Comparison of ENCODE assay signal across 2 cellular contexts in genomic region chr17:66364508-66365203, GRCh38.
TF ChIP-seq lines count a peak whose summit lies in the region.

No MANE protein-coding gene starts in this region.

TF ChIP-seq in GM23338, 12 proteins besides CTCF, POLR2A, EP300 and RAD21 (continued from another document):
- TF ChIP-seq ZNF462 (CRISPR knock-in tag; IDR thresholded peaks at IDR 0.05) (no peak), JUNB (IDR thresholded peaks at IDR 0.05; ENCODE audit: unreplicated experiment) (no peak)

TF ChIP-seq in neural cell, 6 proteins besides CTCF, POLR2A, EP300 and RAD21 (continued from another document):
- TF ChIP-seq, protein P1, sequence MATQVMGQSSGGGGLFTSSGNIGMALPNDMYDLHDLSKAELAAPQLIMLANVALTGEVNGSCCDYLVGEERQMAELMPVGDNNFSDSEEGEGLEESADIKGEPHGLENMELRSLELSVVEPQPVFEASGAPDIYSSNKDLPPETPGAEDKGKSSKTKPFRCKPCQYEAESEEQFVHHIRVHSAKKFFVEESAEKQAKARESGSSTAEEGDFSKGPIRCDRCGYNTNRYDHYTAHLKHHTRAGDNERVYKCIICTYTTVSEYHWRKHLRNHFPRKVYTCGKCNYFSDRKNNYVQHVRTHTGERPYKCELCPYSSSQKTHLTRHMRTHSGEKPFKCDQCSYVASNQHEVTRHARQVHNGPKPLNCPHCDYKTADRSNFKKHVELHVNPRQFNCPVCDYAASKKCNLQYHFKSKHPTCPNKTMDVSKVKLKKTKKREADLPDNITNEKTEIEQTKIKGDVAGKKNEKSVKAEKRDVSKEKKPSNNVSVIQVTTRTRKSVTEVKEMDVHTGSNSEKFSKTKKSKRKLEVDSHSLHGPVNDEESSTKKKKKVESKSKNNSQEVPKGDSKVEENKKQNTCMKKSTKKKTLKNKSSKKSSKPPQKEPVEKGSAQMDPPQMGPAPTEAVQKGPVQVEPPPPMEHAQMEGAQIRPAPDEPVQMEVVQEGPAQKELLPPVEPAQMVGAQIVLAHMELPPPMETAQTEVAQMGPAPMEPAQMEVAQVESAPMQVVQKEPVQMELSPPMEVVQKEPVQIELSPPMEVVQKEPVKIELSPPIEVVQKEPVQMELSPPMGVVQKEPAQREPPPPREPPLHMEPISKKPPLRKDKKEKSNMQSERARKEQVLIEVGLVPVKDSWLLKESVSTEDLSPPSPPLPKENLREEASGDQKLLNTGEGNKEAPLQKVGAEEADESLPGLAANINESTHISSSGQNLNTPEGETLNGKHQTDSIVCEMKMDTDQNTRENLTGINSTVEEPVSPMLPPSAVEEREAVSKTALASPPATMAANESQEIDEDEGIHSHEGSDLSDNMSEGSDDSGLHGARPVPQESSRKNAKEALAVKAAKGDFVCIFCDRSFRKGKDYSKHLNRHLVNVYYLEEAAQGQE (IDR thresholded peaks at IDR 0.05; ENCODE audit: borderline replicate concordance), result no peak
- TF ChIP-seq TAF1 (IDR thresholded peaks at IDR 0.05; ENCODE audit: low read depth), result no peak
- no peak for TF ChIP-seq MXI1 (conservative IDR thresholded peaks at IDR 0.05; ENCODE audit: poor library complexity, severe bottlenecking)
- no peak for TF ChIP-seq POLR2AphosphoS5 (IDR thresholded peaks at IDR 0.05)
- no peak for TF ChIP-seq SMC3 (conservative IDR thresholded peaks at IDR 0.05; ENCODE audit: poor library complexity)
